ENCODE assay signal across 1 cellular context in genomic region chr6:38387461-38387860, GRCh38.
TF ChIP-seq lines count a peak whose summit lies in the region.

No MANE protein-coding gene starts in this region.

TF ChIP-seq in SK-N-SH, 30 proteins besides CTCF, POLR2A, EP300 and RAD21 (continued from another document):
- TF ChIP-seq USF1 (IDR thresholded peaks at IDR 0.05; ENCODE audit: borderline replicate concordance, low read depth) (no peak), EZH2phosphoT487 (IDR thresholded peaks at IDR 0.05; ENCODE audit: borderline replicate concordance, low read depth) (no peak), SMC3 (IDR thresholded peaks at IDR 0.05; ENCODE audit: low read depth, low read length) (no peak), NFIC (IDR thresholded peaks at IDR 0.05; ENCODE audit: borderline replicate concordance) (no peak), MEF2A (IDR thresholded peaks at IDR 0.05; ENCODE audit: borderline replicate concordance, low read depth) (no peak), CHD2 (IDR thresholded peaks at IDR 0.05; ENCODE audit: low read length, partially characterized antibody) (no peak), NRF1 (IDR thresholded peaks at IDR 0.05; ENCODE audit: low read depth, low read length) (no peak), GATA2 (CRISPR knock-in tag; IDR thresholded peaks at IDR 0.05) (no peak), TEAD4 (IDR thresholded peaks at IDR 0.05; ENCODE audit: borderline replicate concordance, insufficient read depth) (no peak), RXRA (IDR thresholded peaks at IDR 0.05; ENCODE audit: borderline replicate concordance, low read depth) (no peak), FOXJ3 (CRISPR knock-in tag; IDR thresholded peaks at IDR 0.05) (no peak), GABPA (IDR thresholded peaks at IDR 0.05; ENCODE audit: low read depth) (no peak)
- TF ChIP-seq, protein P1, sequence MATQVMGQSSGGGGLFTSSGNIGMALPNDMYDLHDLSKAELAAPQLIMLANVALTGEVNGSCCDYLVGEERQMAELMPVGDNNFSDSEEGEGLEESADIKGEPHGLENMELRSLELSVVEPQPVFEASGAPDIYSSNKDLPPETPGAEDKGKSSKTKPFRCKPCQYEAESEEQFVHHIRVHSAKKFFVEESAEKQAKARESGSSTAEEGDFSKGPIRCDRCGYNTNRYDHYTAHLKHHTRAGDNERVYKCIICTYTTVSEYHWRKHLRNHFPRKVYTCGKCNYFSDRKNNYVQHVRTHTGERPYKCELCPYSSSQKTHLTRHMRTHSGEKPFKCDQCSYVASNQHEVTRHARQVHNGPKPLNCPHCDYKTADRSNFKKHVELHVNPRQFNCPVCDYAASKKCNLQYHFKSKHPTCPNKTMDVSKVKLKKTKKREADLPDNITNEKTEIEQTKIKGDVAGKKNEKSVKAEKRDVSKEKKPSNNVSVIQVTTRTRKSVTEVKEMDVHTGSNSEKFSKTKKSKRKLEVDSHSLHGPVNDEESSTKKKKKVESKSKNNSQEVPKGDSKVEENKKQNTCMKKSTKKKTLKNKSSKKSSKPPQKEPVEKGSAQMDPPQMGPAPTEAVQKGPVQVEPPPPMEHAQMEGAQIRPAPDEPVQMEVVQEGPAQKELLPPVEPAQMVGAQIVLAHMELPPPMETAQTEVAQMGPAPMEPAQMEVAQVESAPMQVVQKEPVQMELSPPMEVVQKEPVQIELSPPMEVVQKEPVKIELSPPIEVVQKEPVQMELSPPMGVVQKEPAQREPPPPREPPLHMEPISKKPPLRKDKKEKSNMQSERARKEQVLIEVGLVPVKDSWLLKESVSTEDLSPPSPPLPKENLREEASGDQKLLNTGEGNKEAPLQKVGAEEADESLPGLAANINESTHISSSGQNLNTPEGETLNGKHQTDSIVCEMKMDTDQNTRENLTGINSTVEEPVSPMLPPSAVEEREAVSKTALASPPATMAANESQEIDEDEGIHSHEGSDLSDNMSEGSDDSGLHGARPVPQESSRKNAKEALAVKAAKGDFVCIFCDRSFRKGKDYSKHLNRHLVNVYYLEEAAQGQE (IDR thresholded peaks at IDR 0.05; ENCODE audit: low read depth, low read length), result no peak
